Comparison of ENCODE assay signal across 1 cellular context in the genomic region with DNA sequence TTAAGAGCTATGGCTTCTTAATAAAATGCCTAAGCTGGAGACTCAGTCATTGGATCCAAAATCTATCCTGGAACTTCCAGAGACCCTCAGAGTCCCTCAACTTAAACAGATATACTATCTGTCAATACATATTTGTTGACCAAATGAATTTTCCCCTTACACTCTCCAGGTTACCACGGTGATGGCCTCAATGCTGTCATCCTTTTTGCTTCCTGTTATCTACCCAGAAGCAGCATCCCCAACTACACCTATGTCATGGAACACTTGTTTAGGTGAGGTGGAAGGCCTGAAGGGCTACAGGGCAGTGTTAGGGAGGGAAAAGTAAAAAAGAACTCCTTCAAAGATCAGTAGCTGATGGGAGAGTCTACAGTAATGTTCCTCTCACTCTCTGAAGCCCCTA.
TF ChIP-seq lines count a peak whose summit lies in the region.

No MANE protein-coding gene starts in this region.

TF ChIP-seq in K562, 482 proteins besides CTCF, POLR2A, EP300 and RAD21:
- TF ChIP-seq, protein P1, sequence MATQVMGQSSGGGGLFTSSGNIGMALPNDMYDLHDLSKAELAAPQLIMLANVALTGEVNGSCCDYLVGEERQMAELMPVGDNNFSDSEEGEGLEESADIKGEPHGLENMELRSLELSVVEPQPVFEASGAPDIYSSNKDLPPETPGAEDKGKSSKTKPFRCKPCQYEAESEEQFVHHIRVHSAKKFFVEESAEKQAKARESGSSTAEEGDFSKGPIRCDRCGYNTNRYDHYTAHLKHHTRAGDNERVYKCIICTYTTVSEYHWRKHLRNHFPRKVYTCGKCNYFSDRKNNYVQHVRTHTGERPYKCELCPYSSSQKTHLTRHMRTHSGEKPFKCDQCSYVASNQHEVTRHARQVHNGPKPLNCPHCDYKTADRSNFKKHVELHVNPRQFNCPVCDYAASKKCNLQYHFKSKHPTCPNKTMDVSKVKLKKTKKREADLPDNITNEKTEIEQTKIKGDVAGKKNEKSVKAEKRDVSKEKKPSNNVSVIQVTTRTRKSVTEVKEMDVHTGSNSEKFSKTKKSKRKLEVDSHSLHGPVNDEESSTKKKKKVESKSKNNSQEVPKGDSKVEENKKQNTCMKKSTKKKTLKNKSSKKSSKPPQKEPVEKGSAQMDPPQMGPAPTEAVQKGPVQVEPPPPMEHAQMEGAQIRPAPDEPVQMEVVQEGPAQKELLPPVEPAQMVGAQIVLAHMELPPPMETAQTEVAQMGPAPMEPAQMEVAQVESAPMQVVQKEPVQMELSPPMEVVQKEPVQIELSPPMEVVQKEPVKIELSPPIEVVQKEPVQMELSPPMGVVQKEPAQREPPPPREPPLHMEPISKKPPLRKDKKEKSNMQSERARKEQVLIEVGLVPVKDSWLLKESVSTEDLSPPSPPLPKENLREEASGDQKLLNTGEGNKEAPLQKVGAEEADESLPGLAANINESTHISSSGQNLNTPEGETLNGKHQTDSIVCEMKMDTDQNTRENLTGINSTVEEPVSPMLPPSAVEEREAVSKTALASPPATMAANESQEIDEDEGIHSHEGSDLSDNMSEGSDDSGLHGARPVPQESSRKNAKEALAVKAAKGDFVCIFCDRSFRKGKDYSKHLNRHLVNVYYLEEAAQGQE (CRISPR knock-in tag; IDR thresholded peaks at IDR 0.05; ENCODE audit: low read depth): no peak
- TF ChIP-seq RFX1 (IDR thresholded peaks at IDR 0.05): peak; percentile 56
TF ChIP-seq in K562: peak in this region for 1.
